ENCODE assay signal across 23 cellular contexts in genomic region chr7:31939076-31939475, GRCh38.
"Had no signal": no experiment of that assay in that cellular context is flagged by ENCODE, and none has a peak within 500 bp of the region (broad histone marks: within the 10 kb centered on the region; RNA-seq: fewer than 3 reads in every experiment).

No MANE protein-coding gene starts in this region.

- H3K27ac ChIP-seq: dorsolateral prefrontal cortex, gastroesophageal sphincter, heart left ventricle, pancreas, right lobe of liver, suprapubic skin had no signal

- H3K27me3 ChIP-seq: dorsolateral prefrontal cortex, gastroesophageal sphincter, heart left ventricle, pancreas, right lobe of liver, suprapubic skin had no signal

- H3K36me3 Mint-ChIP-seq: activated naive CD8-positive, alpha-beta T cell treated with anti-CD3 and anti-CD28 coated beads, Interleukin-2, amount 10 ng/mL, durations not matched to agents 7 days and 5 days; brain had no signal

- H3K4me3 Mint-ChIP-seq: activated CD4-positive, alpha-beta T cell treated with anti-CD3 and anti-CD28 coated beads, Interleukin-2, amount 10 ng/mL, durations not matched to agents 7 days and 5 days; activated CD8-positive, alpha-beta T cell treated with anti-CD3 and anti-CD28 coated beads, Interleukin-2, amount 10 ng/mL, durations not matched to agents 7 days and 5 days; activated naive CD8-positive, alpha-beta T cell treated with anti-CD3 and anti-CD28 coated beads, Interleukin-2, amount 10 ng/mL, durations not matched to agents 7 days and 5 days; activated T-cell treated with anti-CD3 and anti-CD28 coated beads, Interleukin-2, amount 50 U/mL, for 24 hours; brain; naive thymus-derived CD8-positive, alpha-beta T cell; stimulated activated naive CD8-positive, alpha-beta T cell treated with anti-CD3 and anti-CD28 coated beads, Interleukin-15, amount 100 ng/mL, for 72 hours had no signal

- H3K4me1 ChIP-seq: pancreas, right lobe of liver, suprapubic skin had no signal

- H3K4me2 ChIP-seq: smooth muscle cell had no signal

- H3K4me1 Mint-ChIP-seq: activated CD4-positive, alpha-beta T cell treated with anti-CD3 and anti-CD28 coated beads, Interleukin-2, amount 10 ng/mL, durations not matched to agents 7 days and 5 days; activated naive CD8-positive, alpha-beta T cell treated with anti-CD3 and anti-CD28 coated beads, Interleukin-2, amount 10 ng/mL, durations not matched to agents 7 days and 5 days; naive thymus-derived CD8-positive, alpha-beta T cell; stimulated activated naive CD8-positive, alpha-beta T cell treated with anti-CD3 and anti-CD28 coated beads, Interleukin-15, amount 100 ng/mL, for 72 hours had no signal

- H3K9me3 ChIP-seq: gastroesophageal sphincter, heart left ventricle, pancreas, right lobe of liver, suprapubic skin had no signal

- H3K27me3 Mint-ChIP-seq: activated CD4-positive, alpha-beta T cell treated with anti-CD3 and anti-CD28 coated beads, Interleukin-2, amount 10 ng/mL, durations not matched to agents 7 days and 5 days; activated naive CD8-positive, alpha-beta T cell treated with anti-CD3 and anti-CD28 coated beads, Interleukin-2, amount 10 ng/mL, durations not matched to agents 7 days and 5 days; activated T-cell treated with anti-CD3 and anti-CD28 coated beads, Interleukin-2, amount 50 U/mL, for 24 hours; stimulated activated naive CD8-positive, alpha-beta T cell treated with anti-CD3 and anti-CD28 coated beads, Interleukin-15, amount 100 ng/mL, for 72 hours had no signal

- ATAC-seq: activated CD4-positive, CD25-positive, alpha-beta regulatory T cell treated with anti-CD3 and anti-CD28 coated beads, Interleukin-2, amount 50 U/mL, for 24 hours; activated CD8-positive, alpha-beta T cell treated with anti-CD3 and anti-CD28 coated beads, Interleukin-2, amount 10 ng/mL, durations not matched to agents 7 days and 5 days; gastroesophageal sphincter; naive thymus-derived CD8-positive, alpha-beta T cell; pancreas; right lobe of liver; stimulated activated naive CD8-positive, alpha-beta T cell treated with anti-CD3 and anti-CD28 coated beads, Interleukin-15, amount 100 ng/mL, for 72 hours had no signal

- H3K27ac Mint-ChIP-seq: activated CD4-positive, alpha-beta T cell treated with anti-CD3 and anti-CD28 coated beads, Interleukin-2, amount 10 ng/mL, durations not matched to agents 7 days and 5 days; activated CD8-positive, alpha-beta T cell treated with anti-CD3 and anti-CD28 coated beads, Interleukin-2, amount 10 ng/mL, durations not matched to agents 7 days and 5 days; activated naive CD8-positive, alpha-beta T cell treated with anti-CD3 and anti-CD28 coated beads, Interleukin-2, amount 10 ng/mL, durations not matched to agents 7 days and 5 days; activated T-cell treated with anti-CD3 and anti-CD28 coated beads, Interleukin-2, amount 50 U/mL, for 24 hours; activated T-helper 2 cell treated with anti-CD3 and anti-CD28 coated beads, Interferon-gamma antibody, Interleukin-2, Interleukin-4, amounts not matched to agents 10 μg/mL and 5 μg/mL and 100 μg/mL, durations not matched to agents 14 hours and 24 hours and 36 hours; brain; naive thymus-derived CD8-positive, alpha-beta T cell; stimulated activated naive CD8-positive, alpha-beta T cell treated with anti-CD3 and anti-CD28 coated beads, Interleukin-15, amount 100 ng/mL, for 72 hours had no signal

- H3K36me3 ChIP-seq: gastroesophageal sphincter, heart left ventricle, pancreas, right lobe of liver, suprapubic skin had no signal

- DNase-seq: activated CD4-positive, alpha-beta T cell treated with anti-CD3 and anti-CD28 coated beads, Interleukin-2, amount 10 ng/mL, durations not matched to agents 7 days and 5 days; activated CD8-positive, alpha-beta T cell treated with anti-CD3 and anti-CD28 coated beads, Interleukin-2, amount 10 ng/mL, durations not matched to agents 7 days and 5 days; activated naive CD4-positive, alpha-beta T cell treated with Interleukin-2 at 50 U/mL for 16 hours; activated naive CD8-positive, alpha-beta T cell treated with anti-CD3 and anti-CD28 coated beads, Interleukin-2, amount 10 ng/mL, durations not matched to agents 7 days and 5 days; activated T-cell treated with anti-CD3 and anti-CD28 coated beads, Interleukin-2, amount 50 U/mL, for 24 hours; amygdala; caudate nucleus; dorsolateral prefrontal cortex; heart left ventricle; naive thymus-derived CD8-positive, alpha-beta T cell; pancreas; right lobe of liver; stimulated activated CD4-positive, alpha-beta T cell treated with anti-CD3 and anti-CD28 coated beads, Interleukin-4, amount 100 ng/mL, for 1 hour; stimulated activated naive CD8-positive, alpha-beta T cell treated with anti-CD3 and anti-CD28 coated beads, Interleukin-15, amount 100 ng/mL, for 72 hours; T-helper 1 cell; T-helper 9 cell had no signal

- H3K4me3 ChIP-seq: dorsolateral prefrontal cortex, gastroesophageal sphincter, heart left ventricle, pancreas, right lobe of liver, smooth muscle cell, suprapubic skin had no signal

- FAIRE-seq: colon, pancreas had no signal
